9 cellular contexts compared by ENCODE assay signal in genomic region chr20:48904566-48905321, GRCh38. TPM values are rescaled to one million over a fixed set of nuclear protein-coding genes. Genes with fewer than 3 reads are reported as not detected.
DNase-seq lines count a peak whose midpoint lies in the region; ATAC-seq and TF ChIP-seq lines count a peak whose summit lies in the region.
"Had no signal": no experiment of that assay in that cellular context is flagged by ENCODE, and none has a peak within 500 bp of the region (broad histone marks: within the 10 kb centered on the region; RNA-seq: fewer than 3 reads in every experiment).

No MANE protein-coding gene starts in this region.

- no peaks in the 10 kb centered on the region for H3K27me3 Mint-ChIP-seq in CD4-positive, alpha-beta memory T cell
- no peaks in the 10 kb centered on the region for H3K27me3 Mint-ChIP-seq in neural crest cell (ENCODE audit: low read depth)

- H3K4me3 Mint-ChIP-seq in CD4-positive, alpha-beta memory T cell: no peak overlapping the region
- no peak overlapping the region for H3K4me3 Mint-ChIP-seq in neural crest cell

- H3K27me3 ChIP-seq in CD4-positive, alpha-beta memory T cell (ENCODE audit: insufficient read depth, low read length): no peaks in the 10 kb centered on the region
- H3K27me3 ChIP-seq: SJSA1 had no signal

- peaks cover 3 to 7% (median 5%) of the 10 kb centered on the region in 4 donors for H3K4me1 Mint-ChIP-seq in CD4-positive, alpha-beta memory T cell
- H3K4me1 Mint-ChIP-seq in neural crest cell: peaks cover 18% of the 10 kb centered on the region

- H3K36me3 ChIP-seq in CD4-positive, alpha-beta memory T cell (ENCODE audit: insufficient read depth, low read length): no peaks in the 10 kb centered on the region
- H3K36me3 ChIP-seq: SJSA1 had no signal

- POLR2A ChIA-PET in CD4-positive, alpha-beta memory T cell (lab: Charles Lee; ENCODE audit: partially characterized antibody): interaction anchor here (0.6 to 2.1 kb wide), 5 partner anchors 86 to 1131 kb away, joined by 3 to 10 read pairs (median 3); no protein-coding TSS in a partner anchor

- peak overlapping the region in 3 of 7 donors; percentile 27 to 81 (median 58) for H3K27ac Mint-ChIP-seq in CD4-positive, alpha-beta memory T cell
- no peak overlapping the region for H3K27ac Mint-ChIP-seq in neural crest cell (ENCODE audit: unreplicated experiment)

- no peaks in the 10 kb centered on the region for H3K9me3 ChIP-seq in CD4-positive, alpha-beta memory T cell (ENCODE audit: control insufficient read depth in 1 of 2, low read length in 2 of 2)

- no peak for ATAC-seq in GM19467 (IDR thresholded peaks at IDR 0.05; ENCODE audit: unreplicated experiment)

- peak; percentile 64 to 69 (median 67) for DNase-seq in CD4-positive, alpha-beta memory T cell
- DNase-seq in HPDE6-E6E7 (ENCODE audit: extremely low spot score) (peak; percentile 59), OCI-M1 (lab: John Stamatoyannopoulos, UW) (peak; percentile 86), fibroblast of mammary gland (ENCODE audit: low read depth) (peak; percentile 69), neural crest cell (ENCODE audit: low read depth, low spot score) (peak; percentile 76), stromal cell of bone marrow (ENCODE audit: low read depth) (peak; percentile 47)
- peak; percentile 77 to 80 for DNase-seq in activated T-cell treated with anti-CD3 and anti-CD28 coated beads, Interleukin-2, amount 50 U/mL, for 48 hours

- H3K36me3 Mint-ChIP-seq in CD4-positive, alpha-beta memory T cell: no peaks in the 10 kb centered on the region
- peaks cover 2% of the 10 kb centered on the region for H3K36me3 Mint-ChIP-seq in neural crest cell (ENCODE audit: low read depth)

- peaks cover 0 to 8% (median 0%) of the 10 kb centered on the region in 8 donors for H3K9me3 Mint-ChIP-seq in CD4-positive, alpha-beta memory T cell
- H3K9me3 Mint-ChIP-seq in neural crest cell: no peaks in the 10 kb centered on the region

- H3K27ac ChIP-seq in CD4-positive, alpha-beta memory T cell (ENCODE audit: low read depth, low read length): no peak overlapping the region
- H3K27ac ChIP-seq: SJSA1 had no signal

- H3K4me1 ChIP-seq in CD4-positive, alpha-beta memory T cell (ENCODE audit: insufficient read depth, low read length): peaks cover 6% of the 10 kb centered on the region

- H3K4me3 ChIP-seq in CD4-positive, alpha-beta memory T cell (ENCODE audit: low read length in 2 of 2): no peak overlapping the region
- H3K4me3 ChIP-seq in fibroblast of mammary gland (ENCODE audit: control insufficient read depth, low read depth, low read length): no peak overlapping the region
- H3K4me3 ChIP-seq: SJSA1 had no signal

- CTCF ChIA-PET in CD4-positive, alpha-beta memory T cell (lab: Charles Lee; ENCODE audit: partially characterized antibody): interaction anchor here (0.6 to 7.4 kb wide), 37 partner anchors 8 to 1493 kb away, joined by 3 to 162 read pairs (median 3); no protein-coding TSS in a partner anchor

- peak; percentile 82 for TF ChIP-seq CTCF in fibroblast of mammary gland (conservative IDR thresholded peaks at IDR 0.05; ENCODE audit: control insufficient read depth, insufficient read depth, low read depth, low read length)
- peak; percentile 88 for TF ChIP-seq CTCF in neural crest cell (conservative IDR thresholded peaks at IDR 0.05)

- intact Hi-C loops in CD4-positive, alpha-beta memory T cell (cut with micrococcal nuclease): loop anchor here (1.0 to 5.0 kb wide), 3 partner anchors 82 to 268 kb away; no protein-coding TSS in a partner anchor

RNA-seq across cellular contexts. Expression of gene ARFGEF2, which starts 16.8 kb away (rescaled TPM):
- 10 to 100 TPM; 27.3 to 28.1 TPM for total RNA-seq in CD4-positive, alpha-beta memory T cell
- 1 to 10 TPM; 4.7 to 9.5 TPM for polyA plus RNA-seq in CD4-positive, alpha-beta memory T cell
- 16.9 and 18.0 TPM in 2 replicates for total RNA-seq in neural crest cell
